23 cellular contexts compared by ENCODE assay signal in the genomic region with DNA sequence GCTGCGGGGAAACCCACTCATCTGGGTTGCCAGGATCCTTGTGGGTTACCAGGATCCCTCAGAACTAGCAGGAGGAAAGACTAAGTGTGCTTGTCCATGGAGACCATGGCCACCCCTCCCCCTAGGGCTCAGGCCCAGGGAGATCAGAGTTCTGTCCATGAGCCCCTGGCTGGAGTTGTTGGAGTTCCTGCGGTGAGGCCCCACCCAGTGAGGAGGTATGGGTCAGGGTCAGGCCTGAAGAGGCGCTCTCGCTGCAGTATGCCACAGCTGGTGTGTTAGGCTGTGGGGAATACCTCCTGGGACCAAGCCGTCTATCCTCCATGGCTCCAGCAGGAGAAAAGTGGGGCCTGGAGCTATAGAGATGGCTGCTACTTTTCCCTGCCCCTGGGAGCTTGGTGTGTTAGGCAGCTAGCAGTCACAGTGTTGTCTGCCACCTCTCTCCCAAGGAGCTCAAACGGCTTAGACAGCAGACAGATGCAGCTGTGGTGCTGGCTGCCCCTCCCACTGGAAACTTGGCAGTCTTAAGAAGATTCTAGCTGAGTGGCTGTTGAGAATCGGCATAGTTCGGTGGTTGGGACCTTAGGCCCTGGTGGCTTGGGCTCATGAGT.
DNase-seq lines count a peak whose midpoint lies in the region; ATAC-seq and TF ChIP-seq lines count a peak whose summit lies in the region.
"Had no signal": no experiment of that assay in that cellular context is flagged by ENCODE, and none has a peak within 500 bp of the region (broad histone marks: within the 10 kb centered on the region; RNA-seq: fewer than 3 reads in every experiment).

No MANE protein-coding gene starts in this region.

- no peaks in the 10 kb centered on the region for H3K36me3 Mint-ChIP-seq in endodermal cell (ENCODE audit: low read depth)
- H3K36me3 Mint-ChIP-seq in CD4-positive, alpha-beta memory T cell: no peaks in the 10 kb centered on the region
- H3K36me3 Mint-ChIP-seq in activated naive CD4-positive, alpha-beta T cell treated with anti-CD3 and anti-CD28 coated beads for 36 hours (ENCODE audit: low read depth): peaks cover 1% of the 10 kb centered on the region
- H3K36me3 Mint-ChIP-seq: CD14-positive monocyte had no signal

- no peak overlapping the region for H3K9ac ChIP-seq in endodermal cell (ENCODE audit: extremely low read depth, low read length, poor library complexity, severe bottlenecking)
- H3K9ac ChIP-seq: BLaER1 treated with 17β-estradiol and CSF1 and Interleukin-3, amounts not matched to agents 10 nM and 100 nM had no signal

- WGBS in right cardiac atrium: 71% methylated on average over 8 of the region's 8 CpGs
- WGBS in endodermal cell (ENCODE audit: insufficient coverage in 1 of 2, insufficient read length in 1 of 2), 2 experiments: 88 to 92% methylated on average over 6 to 8 of the region's 8 CpGs

- peaks cover 2% of the 10 kb centered on the region for H3K27me3 Mint-ChIP-seq in endodermal cell (ENCODE audit: insufficient read depth)
- H3K27me3 Mint-ChIP-seq in CD4-positive, alpha-beta memory T cell: no peaks in the 10 kb centered on the region
- H3K27me3 Mint-ChIP-seq in activated naive CD4-positive, alpha-beta T cell treated with anti-CD3 and anti-CD28 coated beads for 36 hours (ENCODE audit: low read depth): no peaks in the 10 kb centered on the region
- H3K27me3 Mint-ChIP-seq: CD4-positive, alpha-beta T cell had no signal

- ATAC-seq in right cardiac atrium: no peak
- ATAC-seq: A549, GM23338, HCT116 had no signal

- H3K4me1 ChIP-seq in right cardiac atrium (ENCODE audit: control insufficient read depth, insufficient read depth, low read length) (no peaks in the 10 kb centered on the region), endodermal cell (ENCODE audit: control insufficient read depth, insufficient read depth, low read length) (no peaks in the 10 kb centered on the region)
- H3K4me1 ChIP-seq in CD4-positive, alpha-beta memory T cell (ENCODE audit: insufficient read depth, low read length): no peaks in the 10 kb centered on the region
- H3K4me1 ChIP-seq: A549; BE2C; BLaER1 treated with 17β-estradiol and CSF1 and Interleukin-3, amounts not matched to agents 10 nM and 100 nM had no signal

- intact Hi-C loops in right cardiac atrium (cut with DNase I): no loop called here
- intact Hi-C loops in cardiac septum (cut with DNase I): no loop called here
- intact Hi-C loops in CD4-positive, alpha-beta memory T cell (cut with micrococcal nuclease): no loop called here
- intact Hi-C loops in activated naive CD4-positive, alpha-beta T cell treated with anti-CD3 and anti-CD28 coated beads for 36 hours (cut with micrococcal nuclease): no loop called here

- peak in 2 of 3 donors; percentile 19 to 35 for DNase-seq in right cardiac atrium
- DNase-seq in cardiac septum (ENCODE audit: low spot score): no peak
- DNase-seq in NCI-H82 treated with DMSO at 0.1 percent for 48 hours (lab: John Stamatoyannopoulos, UW; ENCODE audit: unreplicated experiment): peak; percentile 1
- DNase-seq in endodermal cell: peak; percentile 51
- no peak for DNase-seq in CD4-positive, alpha-beta memory T cell
- no peak for DNase-seq in activated CD4-positive, CD25-positive, alpha-beta regulatory T cell (lab: John Stamatoyannopoulos, UW)
- DNase-seq in activated naive CD4-positive, alpha-beta T cell treated with anti-CD3 and anti-CD28 coated beads for 36 hours: no peak
- DNase-seq: 8988T; ACHN; AML-193; BE2C; CD4-positive, alpha-beta T cell; COR-L47; DMS 273 treated with DMSO at 0.1 percent for 48 hours; DMS79; EL; GF-D8; H9 had no signal

- H3K9me3 ChIP-seq in right cardiac atrium (ENCODE audit: control insufficient read depth, low read length) (no peaks in the 10 kb centered on the region), endodermal cell (ENCODE audit: control insufficient read depth, low read length) (no peaks in the 10 kb centered on the region)
- H3K9me3 ChIP-seq in CD4-positive, alpha-beta memory T cell (ENCODE audit: control insufficient read depth in 1 of 2, low read length in 2 of 2): no peaks in the 10 kb centered on the region
- H3K9me3 ChIP-seq: A549, BE2C had no signal

- H3K27ac Mint-ChIP-seq in endodermal cell: no peak overlapping the region
- H3K27ac Mint-ChIP-seq in CD4-positive, alpha-beta memory T cell: no peak overlapping the region
- no peak overlapping the region for H3K27ac Mint-ChIP-seq in activated naive CD4-positive, alpha-beta T cell treated with anti-CD3 and anti-CD28 coated beads for 36 hours
- H3K27ac Mint-ChIP-seq: CD14-positive monocyte; CD4-positive, alpha-beta T cell; GM23338; H9 had no signal

- H3K27me3 ChIP-seq in right cardiac atrium (ENCODE audit: control insufficient read depth, insufficient read depth) (no peaks in the 10 kb centered on the region), endodermal cell (ENCODE audit: control insufficient read depth, insufficient read depth, low read length, poor library complexity, severe bottlenecking) (no peaks in the 10 kb centered on the region)
- no peaks in the 10 kb centered on the region for H3K27me3 ChIP-seq in CD4-positive, alpha-beta memory T cell (ENCODE audit: insufficient read depth, low read length)
- H3K27me3 ChIP-seq: BE2C; BLaER1 treated with 17β-estradiol and CSF1 and Interleukin-3, amounts not matched to agents 10 nM and 100 nM had no signal

- H3K36me3 ChIP-seq in endodermal cell (ENCODE audit: control insufficient read depth, insufficient read depth, low read length): no peaks in the 10 kb centered on the region
- H3K36me3 ChIP-seq in CD4-positive, alpha-beta memory T cell (ENCODE audit: insufficient read depth, low read length): no peaks in the 10 kb centered on the region
- H3K36me3 ChIP-seq: BE2C; BLaER1 treated with 17β-estradiol and CSF1 and Interleukin-3, amounts not matched to agents 10 nM and 100 nM had no signal

- H3K4me3 Mint-ChIP-seq in endodermal cell: no peak overlapping the region
- no peak overlapping the region for H3K4me3 Mint-ChIP-seq in CD4-positive, alpha-beta memory T cell
- no peak overlapping the region for H3K4me3 Mint-ChIP-seq in activated naive CD4-positive, alpha-beta T cell treated with anti-CD3 and anti-CD28 coated beads for 36 hours
- H3K4me3 Mint-ChIP-seq: CD14-positive monocyte; CD4-positive, alpha-beta T cell; GM23338; H9 had no signal

- H3K27ac ChIP-seq in right cardiac atrium (ENCODE audit: low read length) (no peak overlapping the region), endodermal cell (ENCODE audit: low read depth, low read length) (no peak overlapping the region)
- H3K27ac ChIP-seq in CD4-positive, alpha-beta memory T cell (ENCODE audit: low read depth, low read length): no peak overlapping the region
- H3K27ac ChIP-seq: A549; BLaER1 treated with 17β-estradiol and CSF1 and Interleukin-3, amounts not matched to agents 10 nM and 100 nM had no signal

- H3K4me3 ChIP-seq in right cardiac atrium (ENCODE audit: low read length) (no peak overlapping the region), endodermal cell (ENCODE audit: low read length) (no peak overlapping the region)
- H3K4me3 ChIP-seq in CD4-positive, alpha-beta memory T cell (ENCODE audit: low read length in 2 of 2): no peak overlapping the region
- H3K4me3 ChIP-seq: A549; BLaER1 treated with 17β-estradiol and CSF1 and Interleukin-3, amounts not matched to agents 10 nM and 100 nM; GM23338 had no signal

- POLR2A ChIA-PET in CD4-positive, alpha-beta memory T cell (lab: Charles Lee; ENCODE audit: partially characterized antibody): no interaction called here

- TF ChIP-seq CTCF in endodermal cell (conservative IDR thresholded peaks at IDR 0.05): no peak

- CTCF ChIA-PET in CD4-positive, alpha-beta memory T cell (lab: Charles Lee; ENCODE audit: partially characterized antibody): no interaction called here
- CTCF ChIA-PET in activated naive CD4-positive, alpha-beta T cell treated with anti-CD3 and anti-CD28 coated beads for 36 hours (lab: Charles Lee): no interaction called here

- peaks cover 7% of the 10 kb centered on the region for H3K9me3 Mint-ChIP-seq in endodermal cell
- H3K9me3 Mint-ChIP-seq in CD4-positive, alpha-beta memory T cell: peaks cover 0 to 22% (median 8%) of the 10 kb centered on the region in 8 donors
- H3K9me3 Mint-ChIP-seq in activated naive CD4-positive, alpha-beta T cell treated with anti-CD3 and anti-CD28 coated beads for 36 hours: peaks cover 4% of the 10 kb centered on the region

- no peaks in the 10 kb centered on the region for H3K4me1 Mint-ChIP-seq in endodermal cell
- H3K4me1 Mint-ChIP-seq in CD4-positive, alpha-beta memory T cell: no peaks in the 10 kb centered on the region
- no peaks in the 10 kb centered on the region for H3K4me1 Mint-ChIP-seq in activated naive CD4-positive, alpha-beta T cell treated with anti-CD3 and anti-CD28 coated beads for 36 hours (ENCODE audit: low read depth)
- H3K4me1 Mint-ChIP-seq: CD14-positive monocyte had no signal

Comparison
In these comparisons a context has a peak if more than half of its experiments do, and no peak if none do; other contexts are left out.
1. DNase-seq: peak in right cardiac atrium (2 of 3), NCI-H82 treated with DMSO at 0.1 percent for 48 hours (single experiment) and endodermal cell (single experiment); none in cardiac septum (single experiment), CD4-positive, alpha-beta memory T cell (0 of 5), activated CD4-positive, CD25-positive, alpha-beta regulatory T cell (0 of 4) and activated naive CD4-positive, alpha-beta T cell treated with anti-CD3 and anti-CD28 coated beads for 36 hours (single experiment).